23 cellular contexts compared by ENCODE assay signal in genomic region chr1:53584446-53585102, GRCh38.
A peak's percentile ranks its signal among the peaks of the same experiment; 100 is the strongest.
DNase-seq lines count a peak whose midpoint lies in the region; ATAC-seq lines count a peak whose summit lies in the region.
"Had no signal": no experiment of that assay in that cellular context is flagged by ENCODE, and none has a peak within 500 bp of the region (broad histone marks: within the 10 kb centered on the region; RNA-seq: fewer than 3 reads in every experiment).

No MANE protein-coding gene starts in this region.

- no peak overlapping the region for H2BK12ac ChIP-seq in trophoblast cell (ENCODE audit: low read length)

- peak overlapping the region; percentile 50 for H3K23ac ChIP-seq in trophoblast cell (ENCODE audit: low read length)

- no peak overlapping the region for H4K91ac ChIP-seq in trophoblast cell (ENCODE audit: low read depth, low read length)

- H2BK120ac ChIP-seq in trophoblast cell (ENCODE audit: insufficient read depth, low read length, poor library complexity) = no peak overlapping the region

- H3K4ac ChIP-seq in trophoblast cell (ENCODE audit: low read depth, low read length) = no peak overlapping the region

- H2AFZ ChIP-seq in trophoblast cell (ENCODE audit: insufficient read depth, low read length, poor library complexity) = no peak overlapping the region

- WGBS in trophoblast cell (ENCODE audit: extremely low coverage, insufficient coverage, insufficient read length) = no CpG with 5 or more reads among the region's 4 CpGs

- peak overlapping the region; percentile 79 for H3K27ac Mint-ChIP-seq in activated CD4-positive, alpha-beta T cell treated with anti-CD3 and anti-CD28 coated beads, Interleukin-2, amount 10 ng/mL, durations not matched to agents 7 days and 5 days
- H3K27ac Mint-ChIP-seq: activated CD4-positive, alpha-beta T cell treated with anti-CD3 and anti-CD28 coated beads, Interleukin-2, amount 10 ng/mL, durations not matched to agents 24 days and 14 days; activated naive CD4-positive, alpha-beta T cell treated with anti-CD3 and anti-CD28 coated beads, Interleukin-2, amount 50 U/mL, for 72 hours; activated T-cell treated with anti-CD3 and anti-CD28 coated beads, Interleukin-2, amount 50 U/mL, for 24 hours had no signal

- H3K27me3 ChIP-seq in trophoblast cell (ENCODE audit: insufficient read depth, low read length) = no peaks in the 10 kb centered on the region
- H3K27me3 ChIP-seq: vagina had no signal

- CTCF ChIA-PET in activated CD4-positive, alpha-beta T cell treated with anti-CD3 and anti-CD28 coated beads, Interleukin-2, amount 10 ng/mL, durations not matched to agents 7 days and 5 days (lab: Charles Lee) = no interaction called here

- H2BK5ac ChIP-seq in trophoblast cell (ENCODE audit: low read depth, low read length, poor library complexity) = no peak overlapping the region

- H4K12ac ChIP-seq in trophoblast cell (ENCODE audit: low read depth, low read length) = no peak overlapping the region

- no peaks in the 10 kb centered on the region for H3K79me1 ChIP-seq in trophoblast cell (ENCODE audit: low read length)

- H3K27me3 Mint-ChIP-seq in activated CD4-positive, alpha-beta T cell treated with anti-CD3 and anti-CD28 coated beads, Interleukin-2, amount 10 ng/mL, durations not matched to agents 7 days and 5 days = peaks cover 6% of the 10 kb centered on the region
- H3K27me3 Mint-ChIP-seq: activated T-cell treated with anti-CD3 and anti-CD28 coated beads, Interleukin-2, amount 50 U/mL, for 24 hours had no signal

- H3K4me3 ChIP-seq in trophoblast cell (ENCODE audit: low read depth, low read length) = no peak overlapping the region
- H3K4me3 ChIP-seq: GM12878, psoas muscle, vagina had no signal

- H3K14ac ChIP-seq in trophoblast cell (ENCODE audit: low read length) = no peak overlapping the region

- H3K4me1 Mint-ChIP-seq in activated CD4-positive, alpha-beta T cell treated with anti-CD3 and anti-CD28 coated beads, Interleukin-2, amount 10 ng/mL, durations not matched to agents 7 days and 5 days = peaks cover 15% of the 10 kb centered on the region

- no peak overlapping the region for H2AK5ac ChIP-seq in trophoblast cell (ENCODE audit: low read length)

- no peak overlapping the region for H3K4me2 ChIP-seq in trophoblast cell (ENCODE audit: low read length)

- H3K4me3 Mint-ChIP-seq in activated CD4-positive, alpha-beta T cell treated with anti-CD3 and anti-CD28 coated beads, Interleukin-2, amount 10 ng/mL, durations not matched to agents 7 days and 5 days = no peak overlapping the region
- H3K4me3 Mint-ChIP-seq: activated CD4-positive, alpha-beta T cell treated with anti-CD3 and anti-CD28 coated beads, Interleukin-2, amount 10 ng/mL, durations not matched to agents 24 days and 14 days; activated T-cell treated with anti-CD3 and anti-CD28 coated beads, Interleukin-2, amount 50 U/mL, for 24 hours had no signal

- H3K36me3 ChIP-seq in KOPT-K1 (ENCODE audit: insufficient read depth, low read length) = no peaks in the 10 kb centered on the region
- no peaks in the 10 kb centered on the region for H3K36me3 ChIP-seq in trophoblast cell (ENCODE audit: control insufficient read depth in 1 of 2, insufficient read depth in 2 of 2, low read length in 2 of 2)
- H3K36me3 ChIP-seq: vagina had no signal

- peak overlapping the region; percentile 29 for H3K27ac ChIP-seq in KOPT-K1 (ENCODE audit: low read depth, low read length, poor library complexity, severe bottlenecking)
- no peak overlapping the region for H3K27ac ChIP-seq in trophoblast cell (ENCODE audit: low read depth, low read length)
- H3K27ac ChIP-seq: psoas muscle, vagina had no signal

- H3K36me3 Mint-ChIP-seq in activated CD4-positive, alpha-beta T cell treated with anti-CD3 and anti-CD28 coated beads, Interleukin-2, amount 10 ng/mL, durations not matched to agents 7 days and 5 days (ENCODE audit: low read depth) = no peaks in the 10 kb centered on the region
- H3K36me3 Mint-ChIP-seq: activated naive CD4-positive, alpha-beta T cell treated with anti-CD3 and anti-CD28 coated beads, Interleukin-2, amount 50 U/mL, for 72 hours had no signal

- H3K9me3 ChIP-seq in KOPT-K1 (ENCODE audit: insufficient read depth, low read length, poor library complexity, severe bottlenecking) = no peaks in the 10 kb centered on the region
- H3K9me3 ChIP-seq in trophoblast cell (ENCODE audit: insufficient read depth, low read depth, low read length) = peaks cover 2% of the 10 kb centered on the region
- H3K9me3 ChIP-seq: psoas muscle, vagina had no signal

- DNase-seq in activated CD4-positive, alpha-beta T cell treated with anti-CD3 and anti-CD28 coated beads, Interleukin-2, amount 10 ng/mL, durations not matched to agents 7 days and 5 days = no peak
- no peak for DNase-seq in activated CD4-positive, alpha-beta T cell treated with anti-CD3 and anti-CD28 coated beads for 4 hours
- DNase-seq in ecto neural progenitor cell (ENCODE audit: low spot score) = peak; percentile 23
- no peak for DNase-seq in trophoblast cell
- no peak for DNase-seq in NOMO-1 treated with DMSO at 0.1 percent for 48 hours (lab: John Stamatoyannopoulos, UW; ENCODE audit: unreplicated experiment)
- no peak for DNase-seq in NCI-H2029 (lab: John Stamatoyannopoulos, UW)
- DNase-seq: C1 segment of cervical spinal cord; DMS53; H7; hippocampal formation; kidney; NCI-H1930; NCI-H446 treated with DMSO at 0.1 percent for 48 hours; psoas muscle; stimulated activated CD4-positive, alpha-beta T cell treated with anti-CD3 and anti-CD28 coated beads, Interleukin-4, amount 100 ng/mL, for 24 hours; SW 1271 had no signal

- H3K9me3 Mint-ChIP-seq in activated CD4-positive, alpha-beta T cell treated with anti-CD3 and anti-CD28 coated beads, Interleukin-2, amount 10 ng/mL, durations not matched to agents 7 days and 5 days = no peaks in the 10 kb centered on the region
- H3K9me3 Mint-ChIP-seq: activated CD4-positive, alpha-beta T cell treated with anti-CD3 and anti-CD28 coated beads, Interleukin-2, amount 10 ng/mL, durations not matched to agents 24 days and 14 days; activated naive CD4-positive, alpha-beta T cell treated with anti-CD3 and anti-CD28 coated beads, Interleukin-2, amount 50 U/mL, for 72 hours; activated T-cell treated with anti-CD3 and anti-CD28 coated beads, Interleukin-2, amount 50 U/mL, for 24 hours had no signal

- H4K8ac ChIP-seq in trophoblast cell (ENCODE audit: low read depth, low read length) = no peak overlapping the region

- H3K9ac ChIP-seq in trophoblast cell (ENCODE audit: low read length) = no peak overlapping the region

- no peak for ATAC-seq in HG02938 (IDR thresholded peaks at IDR 0.05; ENCODE audit: unreplicated experiment)
- ATAC-seq: psoas muscle had no signal

- POLR2A ChIA-PET in activated CD4-positive, alpha-beta T cell treated with anti-CD3 and anti-CD28 coated beads, Interleukin-2, amount 10 ng/mL, durations not matched to agents 7 days and 5 days (lab: Charles Lee) = interaction anchor here (0.6 kb wide), 1 partner anchor 493 kb away, joined by 3 read pairs; no protein-coding TSS in a partner anchor

- H3K79me2 ChIP-seq in trophoblast cell (ENCODE audit: control insufficient read depth, insufficient read depth, low read length, poor library complexity) = no peaks in the 10 kb centered on the region

- H3K18ac ChIP-seq in trophoblast cell (ENCODE audit: low read length) = no peak overlapping the region

- H3K4me1 ChIP-seq in trophoblast cell (ENCODE audit: control insufficient read depth in 1 of 2, insufficient read depth in 2 of 2, low read length in 2 of 2) = peaks cover 3% of the 10 kb centered on the region in 2 experiments
- H3K4me1 ChIP-seq: psoas muscle had no signal
